ENCODE assay signal across 12 cellular contexts in the genomic region with DNA sequence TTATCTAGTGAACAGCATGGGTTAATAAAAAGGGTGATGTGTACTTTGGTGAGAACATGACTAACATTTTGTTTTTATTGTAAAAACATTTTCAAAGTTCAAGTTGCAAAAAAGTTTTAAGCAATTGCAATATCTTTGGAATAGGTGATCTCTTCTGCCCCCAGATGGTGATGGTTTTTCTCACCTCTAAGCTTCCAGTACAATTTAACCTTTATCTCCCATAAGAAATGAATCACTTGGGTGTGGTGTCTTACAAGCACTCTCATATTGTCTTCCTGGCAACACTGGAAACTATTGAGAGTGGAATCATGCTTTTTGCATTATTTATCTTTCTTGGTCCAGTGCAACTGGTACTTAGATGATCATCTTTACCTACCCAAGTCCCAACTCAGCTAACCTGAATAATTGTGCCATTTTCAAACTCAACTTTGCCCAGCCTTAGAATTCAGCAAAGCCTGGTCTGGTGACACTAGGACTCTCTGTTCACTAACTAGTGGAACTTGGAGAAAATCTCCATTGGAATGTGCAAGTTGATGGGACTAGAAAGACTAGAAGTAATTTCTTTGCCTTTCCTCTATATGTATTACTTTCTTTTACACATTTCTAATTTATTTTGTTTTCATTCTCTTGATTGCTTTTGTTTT.
A peak's percentile ranks its signal among the peaks of the same experiment; 100 is the strongest.
DNase-seq lines count a peak whose midpoint lies in the region; ATAC-seq, FAIRE-seq and TF ChIP-seq lines count a peak whose summit lies in the region.
"Had no signal": no experiment of that assay in that cellular context is flagged by ENCODE, and none has a peak within 500 bp of the region (broad histone marks: within the 10 kb centered on the region; RNA-seq: fewer than 3 reads in every experiment).

No MANE protein-coding gene starts in this region.

- H3K27ac ChIP-seq in C4-2B = no peak overlapping the region
- H3K27ac ChIP-seq: tibial nerve had no signal

- TF ChIP-seq CTCF in C4-2B (conservative IDR thresholded peaks at IDR 0.05) = peak; percentile 20
- TF ChIP-seq CTCF in endothelial cell (IDR thresholded peaks at IDR 0.05; ENCODE audit: unreplicated experiment) = no peak

- H3K27ac Mint-ChIP-seq in endothelial cell (ENCODE audit: unreplicated experiment) = no peak overlapping the region

- H3K27me3 Mint-ChIP-seq in endothelial cell (ENCODE audit: unreplicated experiment) = peaks cover 1% of the 10 kb centered on the region

- H3K4me1 Mint-ChIP-seq in endothelial cell (ENCODE audit: unreplicated experiment) = no peaks in the 10 kb centered on the region

- H3K36me3 Mint-ChIP-seq in endothelial cell (ENCODE audit: low read depth, unreplicated experiment) = no peaks in the 10 kb centered on the region

- H3K9me3 Mint-ChIP-seq in endothelial cell (ENCODE audit: unreplicated experiment) = no peaks in the 10 kb centered on the region

- DNase-seq in HTR-8/SVneo (ENCODE audit: insufficient read length, low spot score) (peak; percentile 31), amniotic epithelial cell (ENCODE audit: low read depth) (peak; percentile 77), kidney tubule cell (ENCODE audit: low spot score) (peak; percentile 62), endothelial cell (ENCODE audit: low spot score) (no peak), amygdala (lab: John Stamatoyannopoulos, UW) (no peak)
- DNase-seq in activated CD4-positive, alpha-beta T cell treated with anti-CD3 and anti-CD28 coated beads for 4 hours = no peak
- DNase-seq: posterior cingulate gyrus, T-helper 9 cell had no signal

- no peak for ATAC-seq in GM18907 (IDR thresholded peaks at IDR 0.05; ENCODE audit: unreplicated experiment)

- no peak for FAIRE-seq in HTR-8/SVneo (lab: Jason Lieb, UNC)
- FAIRE-seq: colon had no signal

- H3K4me3 Mint-ChIP-seq in endothelial cell (ENCODE audit: unreplicated experiment) = no peak overlapping the region

Comparison
In these comparisons a context has a peak if more than half of its experiments do, and no peak if none do; other contexts are left out.
1. DNase-seq: peak in HTR-8/SVneo (single experiment), amniotic epithelial cell (single experiment) and kidney tubule cell (single experiment); none in endothelial cell (single experiment), activated CD4-positive, alpha-beta T cell treated with anti-CD3 and anti-CD28 coated beads for 4 hours (0 of 2) and amygdala (0 of 56).